Comparison of ENCODE assay signal across 8 cellular contexts in genomic region chr20:3470627-3471396, GRCh38. TPM values are rescaled to one million over a fixed set of nuclear protein-coding genes. Genes with fewer than 3 reads are reported as not detected.
DNase-seq lines count a peak whose midpoint lies in the region; ATAC-seq and TF ChIP-seq lines count a peak whose summit lies in the region.

TSS of gene ATRN (plus strand) at chr20:3471018. CDS start at chr20:3471108, 90 bp downstream.

- under 1% methylated on average over 83 of the region's 95 CpGs for WGBS in smooth muscle cell (ENCODE audit: low lambda C conversion rate)

- intact Hi-C loops in activated B cell treated with CpG ODN at 0.5 μM for 24 hours (cut with micrococcal nuclease) = loop anchor here (1.0 to 5.0 kb wide), 4 partner anchors 64 to 964 kb away; partner anchors contain the start of genes ADISSP, DNAAF9, ITPA and ZNF343

- H3K27me3 ChIP-seq in ACC112 (ENCODE audit: insufficient read depth, low read length) (peaks cover 14% of the 10 kb centered on the region), smooth muscle cell (ENCODE audit: low read depth) (peaks cover 5% of the 10 kb centered on the region)

- H3K27ac Mint-ChIP-seq in activated B cell treated with CpG ODN at 0.5 μM for 24 hours (peak within 1 kb of the TSS; percentile 64), immature natural killer cell (peak within 1 kb of the TSS; percentile 78 to 91 (median 84))

- peak within 1 kb of the TSS; percentile 96 for H2AFZ ChIP-seq in ACC112 (ENCODE audit: low read length, unreplicated experiment)
- peak within 1 kb of the TSS; percentile 95 for H2AFZ ChIP-seq in smooth muscle cell (ENCODE audit: low read depth)

- peaks cover 3% of the 10 kb centered on the region for H3K36me3 Mint-ChIP-seq in activated B cell treated with CpG ODN at 0.5 μM for 24 hours (ENCODE audit: low read depth)
- no peaks in the 10 kb centered on the region for H3K36me3 Mint-ChIP-seq in immature natural killer cell

- peaks cover 32% of the 10 kb centered on the region for H3K4me1 Mint-ChIP-seq in activated B cell treated with CpG ODN at 0.5 μM for 24 hours
- H3K4me1 Mint-ChIP-seq in immature natural killer cell = peaks cover 34 to 36% of the 10 kb centered on the region in 2 donors

- H3K4me1 ChIP-seq in ACC112 (ENCODE audit: control insufficient read depth, insufficient read depth, low read length, unreplicated experiment) = peaks cover 11% of the 10 kb centered on the region
- peaks cover 17% of the 10 kb centered on the region for H3K4me1 ChIP-seq in smooth muscle cell (ENCODE audit: low read depth)

- no peak for TF ChIP-seq CTCF in activated B cell treated with CpG ODN at 0.5 μM for 24 hours (IDR thresholded peaks at IDR 0.05)
- TF ChIP-seq CTCF in cardiac fibroblast (IDR thresholded peaks at IDR 0.05; ENCODE audit: low read depth, low read length) = no peak
- no peak for TF ChIP-seq CTCF in smooth muscle cell (IDR thresholded peaks at IDR 0.05; ENCODE audit: borderline replicate concordance, insufficient read depth, poor library complexity, severe bottlenecking)

- DNase-seq in NCI-H2196 (lab: John Stamatoyannopoulos, UW; ENCODE audit: unreplicated experiment) (peak; percentile 87), activated B cell treated with CpG ODN at 0.5 μM for 24 hours (peak; percentile 98), cardiac fibroblast (ENCODE audit: low read depth in 2 of 2) (peak; percentile 89 to 95), immature natural killer cell (peak; percentile 91 to 93 (median 93)), smooth muscle cell (lab: John Stamatoyannopoulos, UW; ENCODE audit: unreplicated experiment) (peak; percentile 79)

- H3K9me3 Mint-ChIP-seq in activated B cell treated with CpG ODN at 0.5 μM for 24 hours = no peaks in the 10 kb centered on the region
- no peaks in the 10 kb centered on the region for H3K9me3 Mint-ChIP-seq in immature natural killer cell

- no peaks in the 10 kb centered on the region for H3K9me3 ChIP-seq in smooth muscle cell (replicated peaks; ENCODE audit: low read depth)

- POLR2A ChIA-PET in activated B cell treated with CpG ODN at 0.5 μM for 24 hours (lab: Charles Lee) = interaction anchor here (0.7 to 1.4 kb wide), 3 partner anchors 62 to 350 kb away, joined by 4 to 9 read pairs (median 8); partner anchors contain the start of genes AP5S1 and DNAAF9

- ATAC-seq in GM18858 (IDR thresholded peaks at IDR 0.05; ENCODE audit: unreplicated experiment) (peak; percentile 60), HG03066 (IDR thresholded peaks at IDR 0.05; ENCODE audit: low read depth, unreplicated experiment) (peak; percentile 81), activated B cell treated with CpG ODN at 0.5 μM for 24 hours (ENCODE audit: low read depth) (peak; percentile 94)

- H3K79me2 ChIP-seq in ACC112 (ENCODE audit: control insufficient read depth, insufficient read depth, low read length, unreplicated experiment) (peaks cover 30% of the 10 kb centered on the region), smooth muscle cell (ENCODE audit: low read depth) (peaks cover 41% of the 10 kb centered on the region)

- H3K27ac ChIP-seq in ACC112 (ENCODE audit: low read depth, low read length) (peak within 1 kb of the TSS; percentile 42; the same call in 1 of the 2 replicates), smooth muscle cell (ENCODE audit: low read depth) (peak within 1 kb of the TSS; percentile 86)

- H3K36me3 ChIP-seq in ACC112 (ENCODE audit: insufficient read depth, low read length) (no peaks in the 10 kb centered on the region), smooth muscle cell (ENCODE audit: low read depth) (no peaks in the 10 kb centered on the region)

- H3K4me3 Mint-ChIP-seq in activated B cell treated with CpG ODN at 0.5 μM for 24 hours = peak within 1 kb of the TSS; percentile 93
- peak within 1 kb of the TSS; percentile 91 to 97 (median 93) for H3K4me3 Mint-ChIP-seq in immature natural killer cell

- peaks cover 36% of the 10 kb centered on the region for H4K20me1 ChIP-seq in smooth muscle cell (ENCODE audit: low read depth)

- peak within 1 kb of the TSS; percentile 88 for H3K9ac ChIP-seq in smooth muscle cell (ENCODE audit: low read depth)

- H3K4me2 ChIP-seq in smooth muscle cell = peak within 1 kb of the TSS; percentile 97

- H3F3A ChIP-seq in smooth muscle cell (ENCODE audit: low read depth) = no peaks in the 10 kb centered on the region

- H3K4me3 ChIP-seq in ACC112 (ENCODE audit: low read depth, low read length) = peak within 1 kb of the TSS; percentile 99
- H3K4me3 ChIP-seq in cardiac fibroblast (replicated peaks in 1 of 2; ENCODE audit: low read depth in 2 of 2, low read length in 2 of 2) = peak within 1 kb of the TSS; percentile 84 to 86
- peak within 1 kb of the TSS; percentile 92 for H3K4me3 ChIP-seq in smooth muscle cell

- H3K27me3 Mint-ChIP-seq in activated B cell treated with CpG ODN at 0.5 μM for 24 hours (peaks cover 1% of the 10 kb centered on the region), immature natural killer cell (ENCODE audit: low read depth in 3 of 3) (peaks cover 8 to 11% (median 9%) of the 10 kb centered on the region in 3 donors)

- CTCF ChIA-PET in activated B cell treated with CpG ODN at 0.5 μM for 24 hours (lab: Charles Lee) = no interaction called here

RNA-seq across cellular contexts. Expression of gene ATRN, which starts in this region (rescaled TPM):
- total RNA-seq in activated B cell treated with CpG ODN at 0.5 μM for 24 hours (11.5 and 13.0 TPM in 2 replicates), smooth muscle cell (44.0 and 47.3 TPM in 2 replicates)
- polyA plus RNA-seq in immature natural killer cell (10 to 100 TPM in 1 of 3 donors, 1 to 10 TPM in 2; 9.4 to 15.2 (median 9.7) TPM), smooth muscle cell (14.0 and 17.9 TPM in 2 replicates)

Comparison
In these comparisons a context has a peak if more than half of its experiments do, and no peak if none do; other contexts are left out.
1. Peak in every context shown above with its lines: DNase-seq, ATAC-seq, H3K4me3 ChIP-seq and H3K27ac ChIP-seq.